ENCODE assay signal across 8 cellular contexts in the genomic region with DNA sequence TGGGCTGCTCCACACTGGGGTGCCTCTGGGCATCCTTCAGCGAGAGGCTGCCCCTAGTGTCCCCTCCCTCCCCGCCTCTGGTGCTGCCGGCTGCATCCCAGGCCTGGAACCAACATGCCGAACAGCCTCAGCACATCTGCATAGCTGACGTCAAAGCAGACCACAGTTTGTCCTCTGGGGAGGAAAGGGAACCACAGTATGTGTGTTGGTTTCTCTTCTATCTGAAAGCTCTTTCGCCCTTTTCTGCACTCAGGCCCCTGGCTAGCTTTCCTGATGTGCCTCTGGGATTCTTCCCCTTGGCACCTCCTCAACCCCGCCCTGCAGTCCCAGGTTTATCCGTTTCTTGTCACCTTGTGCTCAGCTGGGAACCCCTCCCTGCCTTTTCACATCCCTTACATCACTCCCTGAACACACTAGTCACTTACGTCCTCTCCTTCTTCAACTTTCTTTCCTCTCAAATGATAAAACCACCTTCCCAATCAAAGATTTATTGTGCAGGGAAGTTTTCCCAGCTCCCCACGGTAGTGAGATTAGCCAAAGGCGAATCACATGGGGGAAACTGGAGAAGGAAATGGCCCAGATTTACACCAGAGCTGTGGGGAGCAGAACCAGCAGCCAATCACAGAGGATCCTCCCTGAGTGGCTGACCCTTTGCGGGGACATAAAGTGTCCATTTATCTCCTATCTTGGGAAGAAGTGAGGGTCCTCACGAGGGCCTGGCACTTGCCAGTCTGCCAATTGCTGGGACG. TPM values are rescaled to one million over a fixed set of nuclear protein-coding genes. Genes with fewer than 3 reads are reported as not detected.
DNase-seq lines count a peak whose midpoint lies in the region; ATAC-seq and TF ChIP-seq lines count a peak whose summit lies in the region.

No MANE protein-coding gene starts in this region.

- H3K36me3 ChIP-seq in testis (ENCODE audit: low read depth, missing control alignments): no peaks in the 10 kb centered on the region

- 56 to 57% methylated on average over 13 to 14 of the region's 14 CpGs for WGBS in testis, 2 donors

- no peak for TF ChIP-seq CTCF in testis (IDR thresholded peaks at IDR 0.05)

- peak; percentile 87 for ATAC-seq in HG02970 (IDR thresholded peaks at IDR 0.05; ENCODE audit: low FRiP score, unreplicated experiment)

- H3K4me1 ChIP-seq in testis: peaks cover 3% of the 10 kb centered on the region

- no peaks in the 10 kb centered on the region for H3K27me3 ChIP-seq in testis

- H3K9me3 ChIP-seq in testis: no peaks in the 10 kb centered on the region

- TF ChIP-seq POLR2A in testis (IDR thresholded peaks at IDR 0.05): no peak

- H3K27ac ChIP-seq in testis: no peak overlapping the region

- H3K4me3 ChIP-seq in testis: no peak overlapping the region

- intact Hi-C loops in testis (cut with DNase I; ENCODE audit: low total_unique reads): no loop called here

- DNase-seq in activated gamma-delta T cell treated with Interleukin-2 at 50 U/mL for 16 hours (peak; percentile 9), activated gamma-delta T cell (lab: John Stamatoyannopoulos, UW) (no peak), T-helper 9 cell (peak; percentile 1), germinal center (ENCODE audit: low spot score) (peak; percentile 68), testis (peak; percentile 48), NCI-H526 treated with DMSO at 0.1 percent for 48 hours (lab: John Stamatoyannopoulos, UW) (no peak), NCI-H2227 (lab: John Stamatoyannopoulos, UW; ENCODE audit: unreplicated experiment) (no peak)

RNA-seq across cellular contexts. Expression of a gene that starts 35.6 kb away (rescaled TPM):
- 100 to 1,000 TPM; 192 to 212 TPM for total RNA-seq in testis
- 112 TPM for polyA plus RNA-seq in testis (ENCODE audit: insufficient read depth, low read depth, low replicate concordance)

RNA-seq across cellular contexts. Expression of a gene that starts 37.2 kb away (rescaled TPM):
- total RNA-seq in testis: not detected
- not detected for polyA plus RNA-seq in testis (ENCODE audit: insufficient read depth, low read depth, low replicate concordance)

Comparison
In these comparisons a context has a peak if more than half of its experiments do, and no peak if none do; other contexts are left out.
1. DNase-seq: peak in activated gamma-delta T cell treated with Interleukin-2 at 50 U/mL for 16 hours (single experiment), T-helper 9 cell (single experiment), germinal center (single experiment) and testis (single experiment); none in activated gamma-delta T cell (single experiment), NCI-H526 treated with DMSO at 0.1 percent for 48 hours (single experiment) and NCI-H2227 (single experiment).